In the genomic region with DNA sequence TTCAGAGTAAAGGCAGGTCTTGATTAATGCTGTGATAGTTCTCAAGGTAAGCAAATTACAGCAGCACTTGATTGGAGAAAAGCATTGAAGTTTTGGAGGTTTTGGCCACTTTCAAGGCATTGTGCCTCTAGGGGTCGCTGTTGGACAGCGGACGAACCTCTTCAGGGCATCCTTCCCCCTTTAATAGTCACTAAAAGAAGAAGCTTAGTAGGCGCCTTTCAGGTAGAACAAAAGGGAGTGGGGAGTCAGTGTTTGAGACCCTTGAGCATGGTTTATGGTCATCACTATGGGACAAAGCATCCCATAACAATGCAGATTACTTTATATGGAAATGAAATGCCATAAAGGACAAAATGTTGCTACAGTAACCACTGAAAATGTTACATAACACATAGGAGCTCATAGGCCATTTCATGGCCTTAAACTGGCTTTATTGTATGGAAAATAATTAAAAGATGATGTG, we compare ENCODE assay signal across 8 cellular contexts.
A peak's percentile ranks its signal among the peaks of the same experiment; 100 is the strongest.
DNase-seq lines count a peak whose midpoint lies in the region; ATAC-seq and TF ChIP-seq lines count a peak whose summit lies in the region.

No MANE protein-coding gene starts in this region.

- H3K27me3 ChIP-seq in SU-DHL-6 (ENCODE audit: low read length), result no peaks in the 10 kb centered on the region
- no peaks in the 10 kb centered on the region for H3K27me3 ChIP-seq in adipocyte (replicated peaks; ENCODE audit: control insufficient read depth, insufficient read depth, low read length)
- H3K27me3 ChIP-seq in left ventricle myocardium inferior (ENCODE audit: low read depth), result no peaks in the 10 kb centered on the region
- no peaks in the 10 kb centered on the region for H3K27me3 ChIP-seq in upper lobe of left lung

- no peaks in the 10 kb centered on the region for H3K9me3 Mint-ChIP-seq in progenitor cell of endocrine pancreas (ENCODE audit: low read depth)

- no peaks in the 10 kb centered on the region for H3K9me3 ChIP-seq in SU-DHL-6 (ENCODE audit: insufficient read depth, low read length)
- H3K9me3 ChIP-seq in adipocyte (ENCODE audit: control insufficient read depth, low read length), result no peaks in the 10 kb centered on the region
- H3K9me3 ChIP-seq in left ventricle myocardium inferior (replicated peaks), result no peaks in the 10 kb centered on the region
- no peaks in the 10 kb centered on the region for H3K9me3 ChIP-seq in upper lobe of left lung

- H3K36me3 ChIP-seq in SU-DHL-6 (ENCODE audit: low read length) (no peaks in the 10 kb centered on the region), adipocyte (ENCODE audit: control insufficient read depth, insufficient read depth, low read length, severe bottlenecking) (no peaks in the 10 kb centered on the region), left ventricle myocardium inferior (no peaks in the 10 kb centered on the region), upper lobe of left lung (no peaks in the 10 kb centered on the region)

- H3K36me3 Mint-ChIP-seq in progenitor cell of endocrine pancreas (ENCODE audit: insufficient read depth), result no peaks in the 10 kb centered on the region

- no peak for TF ChIP-seq POLR2A in upper lobe of left lung (IDR thresholded peaks at IDR 0.05)

- peaks cover 21% of the 10 kb centered on the region for H3K4me1 Mint-ChIP-seq in progenitor cell of endocrine pancreas (ENCODE audit: low read depth)

- peaks cover 41% of the 10 kb centered on the region for H3K4me1 ChIP-seq in adipocyte (ENCODE audit: control insufficient read depth, insufficient read depth, low read length)
- H3K4me1 ChIP-seq in left ventricle myocardium inferior, result no peaks in the 10 kb centered on the region
- peaks cover 0 to 9% (median 6%) of the 10 kb centered on the region in 4 donors for H3K4me1 ChIP-seq in upper lobe of left lung

- in situ Hi-C loops in G401 (cut with HindIII; ENCODE audit: low sequenced_read_pairs), result no loop called here

- TF ChIP-seq EP300 in upper lobe of left lung (IDR thresholded peaks at IDR 0.05), result no peak

- no peaks in the 10 kb centered on the region for H3K9me2 ChIP-seq in SU-DHL-6 (replicated peaks; ENCODE audit: insufficient read depth, low read length)

- no peaks in the 10 kb centered on the region for H3F3A ChIP-seq in SU-DHL-6 (ENCODE audit: insufficient read depth)

- DNase-seq in G401 (ENCODE audit: low spot score) (peak; percentile 94), NCI-H1092 (lab: John Stamatoyannopoulos, UW) (peak; percentile 31), adipocyte (ENCODE audit: low read depth) (peak; percentile 94), left ventricle myocardium inferior (peak; percentile 81), progenitor cell of endocrine pancreas (ENCODE audit: low spot score, unreplicated experiment) (peak; percentile 84), upper lobe of left lung (peak in 1 of 2 donors; percentile 80)

- H3K4me3 ChIP-seq in SU-DHL-6 (ENCODE audit: insufficient read depth, low read length, poor library complexity, severe bottlenecking), result no peak overlapping the region
- H3K4me3 ChIP-seq in adipocyte (ENCODE audit: low read length), result peak overlapping the region; percentile 82
- H3K4me3 ChIP-seq in left ventricle myocardium inferior, result peak overlapping the region; percentile 66
- peak overlapping the region in 3 of 4 donors; percentile 18 to 47 (median 40) for H3K4me3 ChIP-seq in upper lobe of left lung

- peak overlapping the region; percentile 97 for H3K27ac Mint-ChIP-seq in progenitor cell of endocrine pancreas

- H3K27ac ChIP-seq in SU-DHL-6 (ENCODE audit: low read depth, low read length), result no peak overlapping the region
- H3K27ac ChIP-seq in left ventricle myocardium inferior (replicated peaks), result peak overlapping the region; percentile 75
- H3K27ac ChIP-seq in upper lobe of left lung, result peak overlapping the region in 2 of 4 donors; percentile 67 to 72

- no peaks in the 10 kb centered on the region for H3K27me3 Mint-ChIP-seq in progenitor cell of endocrine pancreas

- peak overlapping the region; percentile 78 for H3K4me3 Mint-ChIP-seq in progenitor cell of endocrine pancreas (ENCODE audit: low read depth)

- H4K20me1 ChIP-seq in SU-DHL-6 (ENCODE audit: low read depth, low read length), result no peaks in the 10 kb centered on the region

- peak; percentile 65 for ATAC-seq in HG02588 (IDR thresholded peaks at IDR 0.05; ENCODE audit: unreplicated experiment)
- ATAC-seq in upper lobe of left lung (ENCODE audit: low FRiP score in 2 of 2), result peak; percentile 85 to 93

- H3K4me2 ChIP-seq in SU-DHL-6 (ENCODE audit: low read depth, low read length, poor library complexity, severe bottlenecking), result no peak overlapping the region

- H3K9ac ChIP-seq in SU-DHL-6 (ENCODE audit: low read length) (no peak overlapping the region), adipocyte (ENCODE audit: low read length) (peak overlapping the region; percentile 89)

- intact Hi-C loops in left ventricle myocardium inferior (cut with micrococcal nuclease), result loop anchor here (5.0 to 10.0 kb wide), 3 partner anchors 753 to 1263 kb away; no protein-coding TSS in a partner anchor

- 0 to 1% methylated on average over 4 of the region's 4 CpGs for WGBS in upper lobe of left lung, 2 donors

- no peaks in the 10 kb centered on the region for H3K79me2 ChIP-seq in SU-DHL-6 (ENCODE audit: insufficient read depth, low read length)

- H2AFZ ChIP-seq in SU-DHL-6 (ENCODE audit: low read depth, low read length, severe bottlenecking), result no peak overlapping the region

- TF ChIP-seq CTCF in SU-DHL-6 (IDR thresholded peaks at IDR 0.05; ENCODE audit: insufficient read depth, low read length, poor library complexity, severe bottlenecking), result peak; percentile 73
- peak; percentile 93 for TF ChIP-seq CTCF in left ventricle myocardium inferior (IDR thresholded peaks at IDR 0.05; ENCODE audit: borderline replicate concordance)
- peak; percentile 93 for TF ChIP-seq CTCF in progenitor cell of endocrine pancreas (IDR thresholded peaks at IDR 0.05; ENCODE audit: unreplicated experiment)
- TF ChIP-seq CTCF in upper lobe of left lung (IDR thresholded peaks at IDR 0.05), result peak; percentile 57 to 82 (median 74)
